Comparison of ENCODE assay signal across 16 cellular contexts in genomic region chr11:69130586-69131566, GRCh38. TPM values are rescaled to one million over a fixed set of nuclear protein-coding genes. Genes with fewer than 3 reads are reported as not detected.
DNase-seq lines count a peak whose midpoint lies in the region; ATAC-seq and TF ChIP-seq lines count a peak whose summit lies in the region.
"Had no signal": no experiment of that assay in that cellular context is flagged by ENCODE, and none has a peak within 500 bp of the region (broad histone marks: within the 10 kb centered on the region; RNA-seq: fewer than 3 reads in every experiment).

No MANE protein-coding gene starts in this region.

- no peaks in the 10 kb centered on the region for H3F3A ChIP-seq in GM23248 (ENCODE audit: insufficient read depth)

- H3K79me2 ChIP-seq in GM23248 (ENCODE audit: insufficient read depth) = no peaks in the 10 kb centered on the region

- H3K9me3 ChIP-seq in thoracic aorta = peaks cover 5% of the 10 kb centered on the region
- no peaks in the 10 kb centered on the region for H3K9me3 ChIP-seq in GM23248 (ENCODE audit: low read depth)

- H3K27me3 ChIP-seq in thoracic aorta (replicated peaks; ENCODE audit: insufficient read depth) = no peaks in the 10 kb centered on the region
- H3K27me3 ChIP-seq in GM23248 (replicated peaks; ENCODE audit: insufficient read depth) = no peaks in the 10 kb centered on the region

- no peak overlapping the region for H3K9ac ChIP-seq in GM23248

- no peak overlapping the region for H2AFZ ChIP-seq in GM23248

- DNase-seq in HuH-7 (ENCODE audit: low spot score) = peak; percentile 30
- DNase-seq in choroid plexus epithelial cell (ENCODE audit: low read depth) = peak; percentile 17
- DNase-seq in left lobe of liver (ENCODE audit: low spot score) = no peak
- peak; percentile 54 for DNase-seq in thoracic aorta (ENCODE audit: low spot score)
- no peak for DNase-seq in stimulated activated CD4-positive, alpha-beta T cell treated with anti-CD3 and anti-CD28 coated beads, Interleukin-4, amount 100 ng/mL, for 1 hour
- no peak for DNase-seq in GM23248
- DNase-seq in stimulated activated CD4-positive, alpha-beta T cell treated with anti-CD3 and anti-CD28 coated beads, Interleukin-15, amount 100 ng/mL, for 24 hours = no peak
- DNase-seq: activated CD4-positive, alpha-beta T cell treated with anti-CD3 and anti-CD28 coated beads for 36 hours; activated naive CD4-positive, alpha-beta T cell treated with anti-CD3 and anti-CD28 coated beads, Interleukin-2, amount 10 ng/mL, durations not matched to agents 7 days and 5 days; DMS153; naive B cell; NCI-H187 treated with DMSO at 0.1 percent for 48 hours had no signal

- ATAC-seq in left lobe of liver = peak; percentile 22
- ATAC-seq in thoracic aorta (ENCODE audit: insufficient number of reproducible peaks, low FRiP score, low read depth) = peak; percentile 64
- no peak for ATAC-seq in GM18511 (IDR thresholded peaks at IDR 0.05; ENCODE audit: unreplicated experiment)
- ATAC-seq: activated CD4-positive, alpha-beta T cell treated with anti-CD3 and anti-CD28 coated beads for 36 hours had no signal

- peak overlapping the region; percentile 74 to 82 for H3K27ac ChIP-seq in thoracic aorta
- no peak overlapping the region for H3K27ac ChIP-seq in GM23248
- H3K27ac ChIP-seq: C4-2B, foreskin keratinocyte had no signal

- 62 to 70% methylated on average over 22 of the region's 22 CpGs for WGBS in GM23248 (ENCODE audit: low coverage in 1 of 2, low lambda C conversion rate in 2 of 2, missing lambda C conversion rate in 2 of 2), 2 experiments

- no peaks in the 10 kb centered on the region for H3K9me2 ChIP-seq in GM23248 (ENCODE audit: insufficient read depth)

- H3K4me1 ChIP-seq in thoracic aorta (ENCODE audit: control insufficient read depth in 1 of 2, low read depth in 2 of 2) = peaks cover 20 to 35% of the 10 kb centered on the region in 2 donors
- H3K4me1 ChIP-seq in GM23248 (ENCODE audit: insufficient read depth) = no peaks in the 10 kb centered on the region
- H3K4me1 ChIP-seq: foreskin keratinocyte, HAP-1 had no signal

- no peak overlapping the region for H3K4me2 ChIP-seq in GM23248 (ENCODE audit: unreplicated experiment)

- H3K4me3 ChIP-seq in choroid plexus epithelial cell (ENCODE audit: low read depth, low read length) = no peak overlapping the region
- H3K4me3 ChIP-seq in thoracic aorta = no peak overlapping the region
- H3K4me3 ChIP-seq in GM23248 = no peak overlapping the region
- H3K4me3 ChIP-seq: HAP-1 had no signal

- H3K36me3 ChIP-seq in thoracic aorta = no peaks in the 10 kb centered on the region
- H3K36me3 ChIP-seq in GM23248 (ENCODE audit: low read depth) = no peaks in the 10 kb centered on the region
- H3K36me3 ChIP-seq: HAP-1 had no signal

- in situ Hi-C loops in GM23248 (cut with MboI) = no loop called here

- no peaks in the 10 kb centered on the region for H4K20me1 ChIP-seq in GM23248 (ENCODE audit: insufficient read depth)

- no peak for TF ChIP-seq CTCF in choroid plexus epithelial cell (conservative IDR thresholded peaks at IDR 0.05; ENCODE audit: low read depth, low read length)
- no peak for TF ChIP-seq CTCF in thoracic aorta (IDR thresholded peaks at IDR 0.05)

RNA-seq across cellular contexts. Expression of gene SMIM38, which starts 24.9 kb away (rescaled TPM):
- total RNA-seq in left lobe of liver (not detected), thoracic aorta (1 to 10 TPM; 3.0 to 4.2 TPM)
- total RNA-seq in GM23248 (2014; rRNA removed; shearing (Covaris generic)) = not detected in 2 replicates
- polyA plus RNA-seq in GM23248 (2016; fragmentation: Nextera tagmentation; extraction: Ambion mirVana) = not detected in 2 replicates
- total RNA-seq: foreskin keratinocyte had no signal
- polyA plus RNA-seq: foreskin keratinocyte had no signal

Comparison
In these comparisons a context has a peak if more than half of its experiments do, and no peak if none do; other contexts are left out.
1. DNase-seq: peak in HuH-7 (single experiment), choroid plexus epithelial cell (single experiment) and thoracic aorta (single experiment); none in left lobe of liver (single experiment), stimulated activated CD4-positive, alpha-beta T cell treated with anti-CD3 and anti-CD28 coated beads, Interleukin-4, amount 100 ng/mL, for 1 hour (single experiment), GM23248 (single experiment) and stimulated activated CD4-positive, alpha-beta T cell treated with anti-CD3 and anti-CD28 coated beads, Interleukin-15, amount 100 ng/mL, for 24 hours (single experiment).